ENCODE assay signal across 3 cellular contexts in genomic region chr16:265002-265529, GRCh38.
TF ChIP-seq lines count a peak whose summit lies in the region.

No MANE protein-coding gene starts in this region.

TF ChIP-seq in SK-N-SH, 30 proteins besides CTCF, POLR2A, EP300 and RAD21:
- TF ChIP-seq FOXJ3 (CRISPR knock-in tag; IDR thresholded peaks at IDR 0.05) = no peak
- no peak for TF ChIP-seq NFIC (IDR thresholded peaks at IDR 0.05; ENCODE audit: borderline replicate concordance)
- no peak for TF ChIP-seq MXI1 (IDR thresholded peaks at IDR 0.05; ENCODE audit: low read depth, low read length)
- TF ChIP-seq SIN3A (IDR thresholded peaks at IDR 0.05; ENCODE audit: borderline replicate concordance, low read depth, low read length) = no peak
- no peak for TF ChIP-seq TCF12 (IDR thresholded peaks at IDR 0.05)
- TF ChIP-seq SMC3 (IDR thresholded peaks at IDR 0.05; ENCODE audit: low read depth, low read length) = no peak
- no peak for TF ChIP-seq ELF1 (IDR thresholded peaks at IDR 0.05)
- no peak for TF ChIP-seq NRF1 (IDR thresholded peaks at IDR 0.05; ENCODE audit: low read depth, low read length)
- TF ChIP-seq USF1 (IDR thresholded peaks at IDR 0.05; ENCODE audit: borderline replicate concordance, low read depth) = no peak

TF ChIP-seq in SK-N-SH treated with all-trans-retinoic acid at 6 μM for 48 hours, 23 proteins besides CTCF, POLR2A, EP300 and RAD21:
- TF ChIP-seq CREB5 (CRISPR knock-in tag; IDR thresholded peaks at IDR 0.05; ENCODE audit: low read depth) (no peak), RARB (CRISPR knock-in tag; IDR thresholded peaks at IDR 0.05) (no peak), POU6F1 (CRISPR knock-in tag; IDR thresholded peaks at IDR 0.05; ENCODE audit: borderline replicate concordance, low read depth) (no peak), OSR1 (CRISPR knock-in tag; IDR thresholded peaks at IDR 0.05) (no peak), TOX (CRISPR knock-in tag; IDR thresholded peaks at IDR 0.05; ENCODE audit: borderline replicate concordance) (no peak), PPARA (CRISPR knock-in tag; IDR thresholded peaks at IDR 0.05; ENCODE audit: borderline replicate concordance) (no peak)

TF ChIP-seq in HepG2, 621 proteins besides CTCF, POLR2A, EP300 and RAD21:
- TF ChIP-seq ZNF674 (CRISPR knock-in tag; IDR thresholded peaks at IDR 0.05; ENCODE audit: low read depth) = no peak
- no peak for TF ChIP-seq THAP11 (CRISPR knock-in tag; IDR thresholded peaks at IDR 0.05)
- TF ChIP-seq NKX3-1 (CRISPR knock-in tag; IDR thresholded peaks at IDR 0.05) = no peak
- TF ChIP-seq SIX1 (CRISPR knock-in tag; IDR thresholded peaks at IDR 0.05; ENCODE audit: borderline replicate concordance) = no peak
- no peak for TF ChIP-seq KLF16 (CRISPR knock-in tag; IDR thresholded peaks at IDR 0.05)
- no peak for TF ChIP-seq ZBTB20 (CRISPR knock-in tag; IDR thresholded peaks at IDR 0.05; ENCODE audit: borderline replicate concordance, low read depth)
- TF ChIP-seq NCOA2 (CRISPR knock-in tag; IDR thresholded peaks at IDR 0.05) = no peak
- no peak for TF ChIP-seq NFIC (IDR thresholded peaks at IDR 0.05; ENCODE audit: low read length)
- TF ChIP-seq ZNF878 (CRISPR knock-in tag; IDR thresholded peaks at IDR 0.05) = no peak
- TF ChIP-seq ZNF672 (CRISPR knock-in tag; IDR thresholded peaks at IDR 0.05) = no peak
- TF ChIP-seq ZEB1 (IDR thresholded peaks at IDR 0.05; ENCODE audit: insufficient replicate concordance, low read depth) = no peak
- TF ChIP-seq TBP (CRISPR knock-in tag; IDR thresholded peaks at IDR 0.05) = no peak
- TF ChIP-seq ATF6 (CRISPR knock-in tag; conservative IDR thresholded peaks at IDR 0.05) = no peak
- no peak for TF ChIP-seq CENPBD1 (CRISPR knock-in tag; IDR thresholded peaks at IDR 0.05; ENCODE audit: borderline replicate concordance, low read depth)
- no peak for TF ChIP-seq BATF2 (CRISPR knock-in tag; IDR thresholded peaks at IDR 0.05)
- no peak for TF ChIP-seq TP53 (CRISPR knock-in tag; conservative IDR thresholded peaks at IDR 0.05)
- TF ChIP-seq ARID4A (CRISPR knock-in tag; IDR thresholded peaks at IDR 0.05; ENCODE audit: borderline replicate concordance) = no peak
